ENCODE assay signal across 9 cellular contexts in genomic region chr7:25391295-25391861, GRCh38.
DNase-seq lines count a peak whose midpoint lies in the region; ATAC-seq, FAIRE-seq and TF ChIP-seq lines count a peak whose summit lies in the region.
"Had no signal": no experiment of that assay in that cellular context is flagged by ENCODE, and none has a peak within 500 bp of the region (broad histone marks: within the 10 kb centered on the region; RNA-seq: fewer than 3 reads in every experiment).

No MANE protein-coding gene starts in this region.

- 35% methylated on average over 5 of the region's 5 CpGs for WGBS in right cardiac atrium

- H3K9me3 ChIP-seq in left ventricle myocardium inferior (replicated peaks) (no peaks in the 10 kb centered on the region), right cardiac atrium (ENCODE audit: control insufficient read depth, low read length) (no peaks in the 10 kb centered on the region)

- in situ Hi-C loops in SK-MEL-5 (cut with HindIII; ENCODE audit: low pct_unique_long_range_greater_than_20kb, low sequenced_read_pairs) = no loop called here

- H3K4me3 ChIP-seq in left ventricle myocardium inferior (no peak overlapping the region), right cardiac atrium (ENCODE audit: low read length) (no peak overlapping the region)

- DNase-seq in left ventricle myocardium inferior (no peak), right cardiac atrium (no peak), SK-MEL-5 (ENCODE audit: low read depth, low spot score) (peak; percentile 62), iris pigment epithelial cell (ENCODE audit: low read depth) (peak; percentile 27), urothelium cell line (ENCODE audit: low spot score) (peak; percentile 18), foreskin melanocyte (no peak), NCI-H2029 (lab: John Stamatoyannopoulos, UW) (no peak), T1000 (lab: John Stamatoyannopoulos, UW) (no peak)

- TF ChIP-seq CTCF in left ventricle myocardium inferior (IDR thresholded peaks at IDR 0.05; ENCODE audit: borderline replicate concordance) = peak; percentile 60

- no peak for ATAC-seq in right cardiac atrium

- no peaks in the 10 kb centered on the region for H3K36me3 ChIP-seq in left ventricle myocardium inferior

- peaks cover 10% of the 10 kb centered on the region for H3K4me1 ChIP-seq in left ventricle myocardium inferior
- H3K4me1 ChIP-seq in right cardiac atrium (ENCODE audit: control insufficient read depth, insufficient read depth, low read length) = peaks cover 2% of the 10 kb centered on the region

- FAIRE-seq in urothelium cell line (lab: Jason Lieb, UNC) = no peak
- FAIRE-seq: GM18507 had no signal

- H3K27ac ChIP-seq in left ventricle myocardium inferior (replicated peaks) (no peak overlapping the region), right cardiac atrium (ENCODE audit: low read length) (no peak overlapping the region)

- intact Hi-C loops in left ventricle myocardium inferior (cut with micrococcal nuclease) = loop anchor here (2.0 to 10.0 kb wide), 2 partner anchors 175 to 463 kb away; no protein-coding TSS in a partner anchor
- intact Hi-C loops in right cardiac atrium (cut with DNase I) = loop anchor here in 3 of 4 donors (2.0 to 5.0 kb wide), 4 partner anchors 173 to 461 kb away; no protein-coding TSS in a partner anchor

- H3K27me3 ChIP-seq in left ventricle myocardium inferior (ENCODE audit: low read depth) = peaks cover 18% of the 10 kb centered on the region
- no peaks in the 10 kb centered on the region for H3K27me3 ChIP-seq in right cardiac atrium (ENCODE audit: control insufficient read depth, insufficient read depth)

Comparison
In these comparisons a context has a peak if more than half of its experiments do, and no peak if none do; other contexts are left out.
1. DNase-seq: peak in SK-MEL-5 (single experiment), iris pigment epithelial cell (single experiment) and urothelium cell line (single experiment); none in left ventricle myocardium inferior (single experiment), right cardiac atrium (0 of 3), foreskin melanocyte (single experiment), NCI-H2029 (single experiment) and T1000 (single experiment).